ENCODE assay signal across 1 cellular context in genomic region chr20:32247957-32248497, GRCh38.
TF ChIP-seq lines count a peak whose summit lies in the region.

No MANE protein-coding gene starts in this region.

TF ChIP-seq in HepG2, 621 proteins besides CTCF, POLR2A, EP300 and RAD21:
- no peak for TF ChIP-seq ZNF562 (CRISPR knock-in tag; IDR thresholded peaks at IDR 0.05; ENCODE audit: borderline replicate concordance)
- no peak for TF ChIP-seq CREM (IDR thresholded peaks at IDR 0.05)
- TF ChIP-seq CREM (CRISPR knock-in tag; IDR thresholded peaks at IDR 0.05), result no peak
- TF ChIP-seq ARID5B (CRISPR knock-in tag; IDR thresholded peaks at IDR 0.05), result 0 out of 2 replicates have a peak, but pooled peaks have one; percentile 28
- TF ChIP-seq MIXL1 (CRISPR knock-in tag; IDR thresholded peaks at IDR 0.05), result 0 out of 2 replicates have a peak, but pooled peaks have one; percentile 13
- no peak for TF ChIP-seq SNAPC5 (CRISPR knock-in tag; IDR thresholded peaks at IDR 0.05; ENCODE audit: borderline replicate concordance)
- no peak for TF ChIP-seq MYNN (CRISPR knock-in tag; IDR thresholded peaks at IDR 0.05; ENCODE audit: low read depth)
- TF ChIP-seq POGZ (CRISPR knock-in tag; IDR thresholded peaks at IDR 0.05), result peak; percentile 32; the same call in 1 of the 2 replicates
- 0 out of 2 replicates have a peak, but pooled peaks have one; percentile 17 for TF ChIP-seq HDAC2 (CRISPR knock-in tag; IDR thresholded peaks at IDR 0.05)
- peak; percentile 89 for TF ChIP-seq TEAD3 (CRISPR knock-in tag; optimal IDR thresholded peaks at IDR 0.05; ENCODE audit: borderline replicate concordance)
- peak; percentile 47; the same call in 1 of the 2 replicates for TF ChIP-seq ZNF292 (CRISPR knock-in tag; IDR thresholded peaks at IDR 0.05; ENCODE audit: borderline replicate concordance, low read depth)
- TF ChIP-seq PAXIP1 (CRISPR knock-in tag; conservative IDR thresholded peaks at IDR 0.05), result 0 out of 2 replicates have a peak, but pooled peaks have one; percentile 15
- peak; percentile 89 for TF ChIP-seq ZNF263 (CRISPR knock-in tag; IDR thresholded peaks at IDR 0.05)
- TF ChIP-seq ZFP82 (CRISPR knock-in tag; IDR thresholded peaks at IDR 0.05; ENCODE audit: borderline replicate concordance), result no peak
- peak; percentile 35; the same call in 1 of the 2 replicates for TF ChIP-seq RARA (CRISPR knock-in tag; IDR thresholded peaks at IDR 0.05)
- peak; percentile 36; the same call in 1 of the 2 replicates for TF ChIP-seq NR2F6 (IDR thresholded peaks at IDR 0.05)
- peak; percentile 41; the same call in 1 of the 2 replicates for TF ChIP-seq NR2F6 (CRISPR knock-in tag; IDR thresholded peaks at IDR 0.05)
- TF ChIP-seq ZNF891 (CRISPR knock-in tag; IDR thresholded peaks at IDR 0.05), result no peak
- TF ChIP-seq ZMYM2 (CRISPR knock-in tag; IDR thresholded peaks at IDR 0.05), result peak; percentile 66; the same call in 1 of the 2 replicates
- no peak for TF ChIP-seq ZFP36 (IDR thresholded peaks at IDR 0.05; ENCODE audit: borderline replicate concordance, low read depth, low read length, partially characterized antibody)
- peak; percentile 93 for TF ChIP-seq ZMYM3 (CRISPR knock-in tag; IDR thresholded peaks at IDR 0.05)
- peak; percentile 99 for TF ChIP-seq ZNF770 (CRISPR knock-in tag; IDR thresholded peaks at IDR 0.05)
